ENCODE assay signal across 1 cellular context in genomic region chr1:45803299-45803780, GRCh38.
TF ChIP-seq lines count a peak whose summit lies in the region.

MAST2 (plus strand) TSS chr1:45803612; CDS start chr1:45803896, 284 bp downstream.

TF ChIP-seq in WTC11, 78 proteins besides CTCF, POLR2A, EP300 and RAD21 (continued from another document and continues in another):
- TF ChIP-seq FOXP4 (CRISPR knock-in tag; IDR thresholded peaks at IDR 0.05): 0 out of 2 replicates have a peak, but pooled peaks have one; percentile 10
- no peak; the same call in 1 of the 2 replicates for TF ChIP-seq E2F4 (CRISPR knock-in tag; IDR thresholded peaks at IDR 0.05; ENCODE audit: borderline replicate concordance, low read depth)
- TF ChIP-seq PRDM15 (CRISPR knock-in tag; IDR thresholded peaks at IDR 0.05): no peak
- peak; percentile 54; the same call in 1 of the 2 replicates for TF ChIP-seq ARID4B (CRISPR knock-in tag; IDR thresholded peaks at IDR 0.05; ENCODE audit: borderline replicate concordance)
- no peak for TF ChIP-seq ZBTB43 (CRISPR knock-in tag; IDR thresholded peaks at IDR 0.05)
- no peak for TF ChIP-seq NFATC4 (CRISPR knock-in tag; IDR thresholded peaks at IDR 0.05)
- no peak for TF ChIP-seq ZSCAN18 (CRISPR knock-in tag; IDR thresholded peaks at IDR 0.05)
- peak; percentile 78 for TF ChIP-seq SP1 (CRISPR knock-in tag; conservative IDR thresholded peaks at IDR 0.05)
- TF ChIP-seq TCF7 (CRISPR knock-in tag; IDR thresholded peaks at IDR 0.05; ENCODE audit: low read depth): no peak
- no peak for TF ChIP-seq ZNF281 (CRISPR knock-in tag; IDR thresholded peaks at IDR 0.05)
- no peak for TF ChIP-seq NR1H2 (CRISPR knock-in tag; IDR thresholded peaks at IDR 0.05)
- no peak for TF ChIP-seq IRF2 (CRISPR knock-in tag; IDR thresholded peaks at IDR 0.05; ENCODE audit: borderline replicate concordance, low read depth)
- no peak for TF ChIP-seq E2F5 (CRISPR knock-in tag; IDR thresholded peaks at IDR 0.05)
- TF ChIP-seq ZNF396 (CRISPR knock-in tag; IDR thresholded peaks at IDR 0.05; ENCODE audit: borderline replicate concordance): no peak
- TF ChIP-seq PREB (CRISPR knock-in tag; IDR thresholded peaks at IDR 0.05; ENCODE audit: borderline replicate concordance): no peak
- no peak for TF ChIP-seq ATF1 (CRISPR knock-in tag; IDR thresholded peaks at IDR 0.05)
- TF ChIP-seq FOXP1 (CRISPR knock-in tag; IDR thresholded peaks at IDR 0.05; ENCODE audit: borderline replicate concordance): peak; percentile 83; the same call in 1 of the 2 replicates
- TF ChIP-seq NFYB (CRISPR knock-in tag; conservative IDR thresholded peaks at IDR 0.05; ENCODE audit: low read depth): no peak
- 0 out of 2 replicates have a peak, but pooled peaks have one; percentile 48 for TF ChIP-seq ZNF416 (CRISPR knock-in tag; IDR thresholded peaks at IDR 0.05)
- no peak; the same call in 1 of the 2 replicates for TF ChIP-seq MAX (CRISPR knock-in tag; IDR thresholded peaks at IDR 0.05)
- no peak for TF ChIP-seq TEAD4 (CRISPR knock-in tag; IDR thresholded peaks at IDR 0.05)
- TF ChIP-seq NR2C2 (CRISPR knock-in tag; IDR thresholded peaks at IDR 0.05): no peak
- no peak for TF ChIP-seq SMAD4 (CRISPR knock-in tag; IDR thresholded peaks at IDR 0.05)
- TF ChIP-seq ZMAT4 (CRISPR knock-in tag; IDR thresholded peaks at IDR 0.05): no peak
- no peak for TF ChIP-seq E2F1 (CRISPR knock-in tag; IDR thresholded peaks at IDR 0.05)
- no peak for TF ChIP-seq JAZF1 (CRISPR knock-in tag; IDR thresholded peaks at IDR 0.05)
- TF ChIP-seq CREM (CRISPR knock-in tag; IDR thresholded peaks at IDR 0.05): 0 out of 2 replicates have a peak, but pooled peaks have one; percentile 38
- TF ChIP-seq ZNF232 (CRISPR knock-in tag; IDR thresholded peaks at IDR 0.05): no peak
- no peak for TF ChIP-seq ZNF423 (CRISPR knock-in tag; IDR thresholded peaks at IDR 0.05)
- TF ChIP-seq FOXK1 (CRISPR knock-in tag; IDR thresholded peaks at IDR 0.05): no peak
- no peak for TF ChIP-seq ATF2 (CRISPR knock-in tag; IDR thresholded peaks at IDR 0.05; ENCODE audit: borderline replicate concordance, low read depth)
